ENCODE assay signal across 21 cellular contexts in genomic region chr1:232344791-232345399, GRCh38.
"Had no signal": no experiment of that assay in that cellular context is flagged by ENCODE, and none has a peak within 500 bp of the region (broad histone marks: within the 10 kb centered on the region; RNA-seq: fewer than 3 reads in every experiment).

No MANE protein-coding gene starts in this region.

- FAIRE-seq: colon had no signal

- DNase-seq: activated CD4-positive, alpha-beta T cell treated with anti-CD3 and anti-CD28 coated beads, Interleukin-2, amount 50 U/mL, for 1 hour; activated CD8-positive, alpha-beta memory T cell treated with anti-CD3 and anti-CD28 coated beads for 24 hours; activated gamma-delta T cell; activated T-cell treated with anti-CD3 and anti-CD28 coated beads, Interleukin-2, amount 50 U/mL, for 72 hours; adrenal gland; caudate nucleus; foreskin fibroblast; glutamatergic neuron; hypothalamus; left lung; midbrain; stimulated activated CD4-positive, alpha-beta T cell treated with anti-CD3 and anti-CD28 coated beads, Interleukin-4, amount 100 ng/mL, for 4 hours; T1000; upper lobe of right lung had no signal

- H3K9me3 ChIP-seq: adrenal gland, thoracic aorta, upper lobe of right lung had no signal

- H3K27me3 Mint-ChIP-seq: stimulated activated memory B cell treated with anti-CD40 and anti-IgM and Interleukin-4, amounts not matched to agents 10 μg/mL and 1 μg/mL and 100 μg/mL, for 72 hours had no signal

- H3K36me3 Mint-ChIP-seq: activated naive CD4-positive, alpha-beta T cell treated with anti-CD3 and anti-CD28 coated beads, Interleukin-2, amount 50 U/mL, for 24 hours; stimulated activated memory B cell treated with anti-CD40 and anti-IgM and Interleukin-4, amounts not matched to agents 10 μg/mL and 1 μg/mL and 100 μg/mL, for 72 hours had no signal

- H3K4me1 ChIP-seq: adrenal gland, left lung, upper lobe of right lung had no signal

- H3K4me3 Mint-ChIP-seq: activated naive CD4-positive, alpha-beta T cell treated with anti-CD3 and anti-CD28 coated beads, Interleukin-2, amount 50 U/mL, for 24 hours; activated T-cell treated with anti-CD3 and anti-CD28 coated beads, Interleukin-2, amount 50 U/mL, for 72 hours; nephron; stimulated activated memory B cell treated with anti-CD40 and anti-IgM and Interleukin-4, amounts not matched to agents 10 μg/mL and 1 μg/mL and 100 μg/mL, for 72 hours had no signal

- H3K27ac ChIP-seq: adrenal gland, left lung, thoracic aorta, upper lobe of right lung had no signal

- H3K27ac Mint-ChIP-seq: activated naive CD4-positive, alpha-beta T cell treated with anti-CD3 and anti-CD28 coated beads, Interleukin-2, amount 50 U/mL, for 24 hours; activated T-cell treated with anti-CD3 and anti-CD28 coated beads, Interleukin-2, amount 50 U/mL, for 72 hours; nephron; stimulated activated memory B cell treated with anti-CD40 and anti-IgM and Interleukin-4, amounts not matched to agents 10 μg/mL and 1 μg/mL and 100 μg/mL, for 72 hours had no signal

- ATAC-seq: activated CD4-positive, CD25-positive, alpha-beta regulatory T cell treated with anti-CD3 and anti-CD28 coated beads, Interleukin-2, amount 50 U/mL, for 24 hours; activated T-cell treated with anti-CD3 and anti-CD28 coated beads, Interleukin-2, amount 50 U/mL, for 72 hours; left lung; sciatic nerve; stimulated activated memory B cell treated with anti-CD40 and anti-IgM and Interleukin-4, amounts not matched to agents 10 μg/mL and 1 μg/mL and 100 μg/mL, for 72 hours; upper lobe of right lung had no signal

- H3K27me3 ChIP-seq: adrenal gland, left lung, upper lobe of right lung had no signal

- H3K4me3 ChIP-seq: adrenal gland, left lung, thoracic aorta, upper lobe of right lung had no signal

- H3K9me3 Mint-ChIP-seq: stimulated activated memory B cell treated with anti-CD40 and anti-IgM and Interleukin-4, amounts not matched to agents 10 μg/mL and 1 μg/mL and 100 μg/mL, for 72 hours had no signal

- H3K36me3 ChIP-seq: adrenal gland, left lung, thoracic aorta, upper lobe of right lung had no signal

- H3K4me1 Mint-ChIP-seq: activated naive CD4-positive, alpha-beta T cell treated with anti-CD3 and anti-CD28 coated beads, Interleukin-2, amount 50 U/mL, for 24 hours; nephron; stimulated activated memory B cell treated with anti-CD40 and anti-IgM and Interleukin-4, amounts not matched to agents 10 μg/mL and 1 μg/mL and 100 μg/mL, for 72 hours had no signal
